In genomic region chr14:100557658-100558057, GRCh38 we compare ENCODE assay signal across 14 cellular contexts. TPM values are rescaled to one million over a fixed set of nuclear protein-coding genes. Genes with fewer than 3 reads are reported as not detected.
DNase-seq lines count a peak whose midpoint lies in the region; ATAC-seq, FAIRE-seq and TF ChIP-seq lines count a peak whose summit lies in the region.
"Had no signal": no experiment of that assay in that cellular context is flagged by ENCODE, and none has a peak within 500 bp of the region (broad histone marks: within the 10 kb centered on the region; RNA-seq: fewer than 3 reads in every experiment).

No MANE protein-coding gene starts in this region.

- H3K27me3 ChIP-seq in neuronal stem cell (ENCODE audit: control insufficient read depth in 3 of 3, insufficient read depth in 3 of 3, low read depth in 1 of 3, low read length in 3 of 3): peaks cover 0 to 70% (median 1%) of the 10 kb centered on the region in 3 experiments
- H3K27me3 ChIP-seq: gastroesophageal sphincter had no signal

- peak overlapping the region; percentile 61 for H3K18ac ChIP-seq in neuronal stem cell (ENCODE audit: low read length)

- H4K8ac ChIP-seq in neuronal stem cell (ENCODE audit: low read depth, low read length): no peak overlapping the region

- no peak overlapping the region for H3K27ac ChIP-seq in neuronal stem cell (replicated peaks; ENCODE audit: low read length)
- H3K27ac ChIP-seq: gastroesophageal sphincter, WERI-Rb-1 had no signal

- H2AK5ac ChIP-seq in neuronal stem cell (ENCODE audit: low read depth, low read length): peak overlapping the region; percentile 62

- no peaks in the 10 kb centered on the region for H3K36me3 ChIP-seq in neuronal stem cell (replicated peaks in 1 of 2; ENCODE audit: control insufficient read depth in 2 of 2, insufficient read depth in 2 of 2, low read length in 2 of 2)
- H3K36me3 ChIP-seq: gastroesophageal sphincter, WERI-Rb-1 had no signal

- no peak overlapping the region for H3K9ac ChIP-seq in neuronal stem cell (ENCODE audit: low read depth, low read length, poor library complexity)

- no peak overlapping the region for H3K4me2 ChIP-seq in neuronal stem cell (ENCODE audit: insufficient read depth, low read length, poor library complexity, severe bottlenecking)

- H2BK120ac ChIP-seq in neuronal stem cell (ENCODE audit: low read depth, low read length): no peak overlapping the region

- no peaks in the 10 kb centered on the region for H3K9me3 ChIP-seq in neuronal stem cell (replicated peaks in 1 of 2; ENCODE audit: control insufficient read depth in 2 of 2, insufficient read depth in 1 of 2, low read depth in 1 of 2, low read length in 2 of 2)
- H3K9me3 ChIP-seq: gastroesophageal sphincter had no signal

- no peak overlapping the region for H3K14ac ChIP-seq in neuronal stem cell (ENCODE audit: low read length)

- FAIRE-seq in D721Med (lab: Jason Lieb, UNC): no peak
- FAIRE-seq: A204.1 had no signal

- peak overlapping the region; percentile 5 for H3K27ac Mint-ChIP-seq in activated CD8-positive, alpha-beta T cell treated with anti-CD3 and anti-CD28 coated beads, Interleukin-2, amount 10 ng/mL, durations not matched to agents 7 days and 5 days

- peaks cover 3% of the 10 kb centered on the region for H3K27me3 Mint-ChIP-seq in activated CD8-positive, alpha-beta T cell treated with anti-CD3 and anti-CD28 coated beads, Interleukin-2, amount 10 ng/mL, durations not matched to agents 7 days and 5 days (ENCODE audit: low read depth)

- no peak overlapping the region for H3K4ac ChIP-seq in neuronal stem cell (ENCODE audit: low read length)

- no peak overlapping the region for H4K91ac ChIP-seq in neuronal stem cell (ENCODE audit: low read depth, low read length, poor library complexity)

- H3K36me3 Mint-ChIP-seq in activated CD8-positive, alpha-beta T cell treated with anti-CD3 and anti-CD28 coated beads, Interleukin-2, amount 10 ng/mL, durations not matched to agents 7 days and 5 days (ENCODE audit: low read depth): no peaks in the 10 kb centered on the region
- H3K36me3 Mint-ChIP-seq: type B pancreatic cell had no signal

- CTCF ChIA-PET in activated CD8-positive, alpha-beta T cell treated with anti-CD3 and anti-CD28 coated beads, Interleukin-2, amount 10 ng/mL, durations not matched to agents 7 days and 5 days (lab: Charles Lee): no interaction called here

- peak overlapping the region; percentile 75 for H3K23ac ChIP-seq in neuronal stem cell (ENCODE audit: low read depth, low read length, poor library complexity)

- peak; percentile 31 for DNase-seq in NCI-H2029 (lab: John Stamatoyannopoulos, UW)
- no peak for DNase-seq in NCI-H2029 treated with DMSO at 0.1 percent for 48 hours (lab: John Stamatoyannopoulos, UW)
- peak; percentile 41 for DNase-seq in NCI-H2171 (lab: John Stamatoyannopoulos, UW)
- DNase-seq in activated CD8-positive, alpha-beta T cell treated with anti-CD3 and anti-CD28 coated beads, Interleukin-2, amount 10 ng/mL, durations not matched to agents 7 days and 5 days: no peak
- DNase-seq in neuronal stem cell (ENCODE audit: low spot score): no peak
- DNase-seq in D721Med (ENCODE audit: insufficient read length, low spot score): no peak
- no peak for DNase-seq in activated T-cell treated with anti-CD3 and anti-CD28 coated beads, Interleukin-2, amount 50 U/mL, for 48 hours
- DNase-seq in activated CD4-positive, alpha-beta T cell treated with anti-CD3 and anti-CD28 coated beads, Interleukin-2, amount 50 U/mL, for 48 hours: no peak
- DNase-seq: NCI-H1930, Right ventricle myocardium superior, WERI-Rb-1 had no signal

- no CpG with 5 or more reads among the region's 11 CpGs for WGBS in neuronal stem cell (ENCODE audit: extremely low coverage in 2 of 2, insufficient read length in 2 of 2, insufficient replicate concordance in 1 of 2), 2 donors

- H3K9me3 Mint-ChIP-seq in activated CD8-positive, alpha-beta T cell treated with anti-CD3 and anti-CD28 coated beads, Interleukin-2, amount 10 ng/mL, durations not matched to agents 7 days and 5 days (ENCODE audit: insufficient read depth): no peaks in the 10 kb centered on the region
- H3K9me3 Mint-ChIP-seq: type B pancreatic cell had no signal

- peaks cover 2% of the 10 kb centered on the region for H3K79me1 ChIP-seq in neuronal stem cell (ENCODE audit: low read depth, low read length)

- peaks cover 6% of the 10 kb centered on the region for H3K4me1 Mint-ChIP-seq in activated CD8-positive, alpha-beta T cell treated with anti-CD3 and anti-CD28 coated beads, Interleukin-2, amount 10 ng/mL, durations not matched to agents 7 days and 5 days (ENCODE audit: low read depth)

- H3K4me3 ChIP-seq in neuronal stem cell (ENCODE audit: low read length in 2 of 2): no peak overlapping the region
- H3K4me3 ChIP-seq: gastroesophageal sphincter had no signal

- H2BK5ac ChIP-seq in neuronal stem cell (ENCODE audit: low read length): no peak overlapping the region

- H2BK12ac ChIP-seq in neuronal stem cell (ENCODE audit: low read length): no peak overlapping the region

- H2BK15ac ChIP-seq in neuronal stem cell (ENCODE audit: low read length): peak overlapping the region; percentile 15

- POLR2A ChIA-PET in activated CD8-positive, alpha-beta T cell treated with anti-CD3 and anti-CD28 coated beads, Interleukin-2, amount 10 ng/mL, durations not matched to agents 7 days and 5 days (lab: Charles Lee): no interaction called here

- ATAC-seq in activated CD8-positive, alpha-beta T cell treated with anti-CD3 and anti-CD28 coated beads, Interleukin-2, amount 10 ng/mL, durations not matched to agents 7 days and 5 days: no peak
- ATAC-seq: gastroesophageal sphincter had no signal

- H3K4me1 ChIP-seq in neuronal stem cell (ENCODE audit: control insufficient read depth in 2 of 2, insufficient read depth in 1 of 2, low read depth in 1 of 2, low read length in 2 of 2): peaks cover 4 to 15% of the 10 kb centered on the region in 2 donors
- H3K4me1 ChIP-seq: gastroesophageal sphincter had no signal

- no peak overlapping the region for H2AFZ ChIP-seq in neuronal stem cell (ENCODE audit: low read length)

- TF ChIP-seq CTCF in D721Med (IDR thresholded peaks at IDR 0.05; ENCODE audit: insufficient read depth, missing control alignments): no peak

- H3K4me3 Mint-ChIP-seq in activated CD8-positive, alpha-beta T cell treated with anti-CD3 and anti-CD28 coated beads, Interleukin-2, amount 10 ng/mL, durations not matched to agents 7 days and 5 days: no peak overlapping the region
- H3K4me3 Mint-ChIP-seq: type B pancreatic cell had no signal

RNA-seq across cellular contexts. Expression of gene BEGAIN, which starts 29.6 kb away (rescaled TPM):
- 1 to 10 TPM in 1 of 2 experiments, under 1 TPM in 1; 0.70 to 1.2 TPM for total RNA-seq in activated CD8-positive, alpha-beta T cell treated with anti-CD3 and anti-CD28 coated beads, Interleukin-2, amount 10 ng/mL, durations not matched to agents 7 days and 5 days
- polyA plus RNA-seq in neuronal stem cell (2013, experiment 1 of 2): 20.9 TPM
- polyA plus RNA-seq in neuronal stem cell (2013, experiment 2 of 2): 20.1 TPM

Comparison
In these comparisons a context has a peak if more than half of its experiments do, and no peak if none do; other contexts are left out.
1. DNase-seq: peak in NCI-H2029 (single experiment) and NCI-H2171 (single experiment); none in NCI-H2029 treated with DMSO at 0.1 percent for 48 hours (single experiment), activated CD8-positive, alpha-beta T cell treated with anti-CD3 and anti-CD28 coated beads, Interleukin-2, amount 10 ng/mL, durations not matched to agents 7 days and 5 days (single experiment), neuronal stem cell (single experiment), D721Med (single experiment), activated T-cell treated with anti-CD3 and anti-CD28 coated beads, Interleukin-2, amount 50 U/mL, for 48 hours (0 of 2) and activated CD4-positive, alpha-beta T cell treated with anti-CD3 and anti-CD28 coated beads, Interleukin-2, amount 50 U/mL, for 48 hours (0 of 2).